Comparison of ENCODE assay signal across 16 cellular contexts in genomic region chr6:126716826-126717514, GRCh38.
DNase-seq lines count a peak whose midpoint lies in the region; ATAC-seq, FAIRE-seq and TF ChIP-seq lines count a peak whose summit lies in the region.
"Had no signal": no experiment of that assay in that cellular context is flagged by ENCODE, and none has a peak within 500 bp of the region (broad histone marks: within the 10 kb centered on the region; RNA-seq: fewer than 3 reads in every experiment).

No MANE protein-coding gene starts in this region.

- H3K36me3 Mint-ChIP-seq in type B pancreatic cell: no peaks in the 10 kb centered on the region
- H3K36me3 Mint-ChIP-seq in CD14-positive monocyte: no peaks in the 10 kb centered on the region

- no peak for TF ChIP-seq POLR2A in suprapubic skin (IDR thresholded peaks at IDR 0.05)

- no peak for TF ChIP-seq EP300 in suprapubic skin (IDR thresholded peaks at IDR 0.05)

- peak; percentile 92 for ATAC-seq in left lung
- ATAC-seq: activated CD8-positive, alpha-beta T cell treated with anti-CD3 and anti-CD28 coated beads, Interleukin-2, amount 10 ng/mL, durations not matched to agents 7 days and 5 days; HepG2 had no signal

- DNase-seq in LHCN-M2 (ENCODE audit: low read depth) (peak; percentile 18), bronchial epithelial cell (ENCODE audit: low read depth) (peak; percentile 92), left lung (no peak), type B pancreatic cell (ENCODE audit: extremely low spot score, unreplicated experiment) (no peak), CD14-positive monocyte (ENCODE audit: low spot score) (no peak), retina (no peak), suprapubic skin (ENCODE audit: low spot score in 2 of 2) (no peak)
- DNase-seq: activated CD8-positive, alpha-beta T cell treated with anti-CD3 and anti-CD28 coated beads, Interleukin-2, amount 10 ng/mL, durations not matched to agents 7 days and 5 days; aorta; dorsolateral prefrontal cortex; NCI-H1048; NCI-H2171; SJCRH30; T1000 had no signal

- intact Hi-C loops in left lung (cut with DNase I) (no loop called here), CD14-positive monocyte (cut with micrococcal nuclease) (no loop called here)

- TF ChIP-seq CTCF in bronchial epithelial cell (IDR thresholded peaks at IDR 0.05; ENCODE audit: insufficient read depth, low read length, severe bottlenecking): no peak
- no peak for TF ChIP-seq CTCF in left lung (IDR thresholded peaks at IDR 0.05)
- TF ChIP-seq CTCF in type B pancreatic cell (conservative IDR thresholded peaks at IDR 0.05): no peak
- no peak for TF ChIP-seq CTCF in CD14-positive monocyte (IDR thresholded peaks at IDR 0.05)
- TF ChIP-seq CTCF in suprapubic skin (IDR thresholded peaks at IDR 0.05): no peak

- H3K4me3 ChIP-seq in bronchial epithelial cell (ENCODE audit: low read depth, low read length) (no peak overlapping the region), left lung (no peak overlapping the region), suprapubic skin (no peak overlapping the region)
- H3K4me3 ChIP-seq: dorsolateral prefrontal cortex, SJCRH30, thoracic aorta had no signal

- H3K4me1 Mint-ChIP-seq in type B pancreatic cell (ENCODE audit: unreplicated experiment): peaks cover 36% of the 10 kb centered on the region
- no peaks in the 10 kb centered on the region for H3K4me1 Mint-ChIP-seq in CD14-positive monocyte

- H3K4me1 ChIP-seq in left lung (no peaks in the 10 kb centered on the region), suprapubic skin (no peaks in the 10 kb centered on the region)
- H3K4me1 ChIP-seq: SJCRH30 had no signal

- H3K27ac ChIP-seq in left lung (no peak overlapping the region), suprapubic skin (no peak overlapping the region)
- H3K27ac ChIP-seq: dorsolateral prefrontal cortex, SJCRH30, thoracic aorta had no signal

- H3K27ac Mint-ChIP-seq in type B pancreatic cell (peak overlapping the region; percentile 8), CD14-positive monocyte (no peak overlapping the region)
- H3K27ac Mint-ChIP-seq: activated CD8-positive, alpha-beta T cell treated with anti-CD3 and anti-CD28 coated beads, Interleukin-2, amount 10 ng/mL, durations not matched to agents 7 days and 5 days had no signal

- H3K9me3 Mint-ChIP-seq in type B pancreatic cell (no peaks in the 10 kb centered on the region), CD14-positive monocyte (peaks cover 0 to 2% (median 0%) of the 10 kb centered on the region in 7 donors)

- H3K27me3 ChIP-seq in bronchial epithelial cell (ENCODE audit: control insufficient read depth, insufficient read depth, low read length) (no peaks in the 10 kb centered on the region), left lung (no peaks in the 10 kb centered on the region), suprapubic skin (no peaks in the 10 kb centered on the region)
- H3K27me3 ChIP-seq: SJCRH30 had no signal

- H3K27me3 Mint-ChIP-seq in type B pancreatic cell (no peaks in the 10 kb centered on the region), CD14-positive monocyte (ENCODE audit: low read depth in 3 of 3) (peaks cover 0 to 2% (median 0%) of the 10 kb centered on the region in 3 donors)

- H3K4me3 Mint-ChIP-seq in type B pancreatic cell (no peak overlapping the region), CD14-positive monocyte (no peak overlapping the region)
- H3K4me3 Mint-ChIP-seq: activated CD8-positive, alpha-beta T cell treated with anti-CD3 and anti-CD28 coated beads, Interleukin-2, amount 10 ng/mL, durations not matched to agents 7 days and 5 days had no signal

- no peaks in the 10 kb centered on the region for H3K9me3 ChIP-seq in left lung
- H3K9me3 ChIP-seq in suprapubic skin: no peaks in the 10 kb centered on the region
- H3K9me3 ChIP-seq: SJCRH30, thoracic aorta had no signal

- no peaks in the 10 kb centered on the region for H3K36me3 ChIP-seq in bronchial epithelial cell (ENCODE audit: control insufficient read depth, insufficient read depth, low read length)
- no peaks in the 10 kb centered on the region for H3K36me3 ChIP-seq in left lung
- H3K36me3 ChIP-seq in suprapubic skin: no peaks in the 10 kb centered on the region
- H3K36me3 ChIP-seq: SJCRH30, thoracic aorta had no signal

- 53% methylated on average over 3 of the region's 3 CpGs for WGBS in suprapubic skin

- FAIRE-seq in bronchial epithelial cell (lab: Jason Lieb, UNC): no peak
- FAIRE-seq: HepG2 had no signal

Comparison
In these comparisons a context has a peak if more than half of its experiments do, and no peak if none do; other contexts are left out.
1. DNase-seq: peak in LHCN-M2 (single experiment) and bronchial epithelial cell (single experiment); none in left lung (0 of 2), type B pancreatic cell (single experiment), CD14-positive monocyte (single experiment), retina (single experiment) and suprapubic skin (0 of 2).